18 cellular contexts compared by ENCODE assay signal in genomic region chr2:159300586-159300985, GRCh38. TPM values are rescaled to one million over a fixed set of nuclear protein-coding genes. Genes with fewer than 3 reads are reported as not detected.
A peak's percentile ranks its signal among the peaks of the same experiment; 100 is the strongest.
DNase-seq lines count a peak whose midpoint lies in the region; ATAC-seq, FAIRE-seq and TF ChIP-seq lines count a peak whose summit lies in the region.
"Had no signal": no experiment of that assay in that cellular context is flagged by ENCODE, and none has a peak within 500 bp of the region (broad histone marks: within the 10 kb centered on the region; RNA-seq: fewer than 3 reads in every experiment).

No MANE protein-coding gene starts in this region.

- no peak overlapping the region for H3K27ac Mint-ChIP-seq in MCF 10A (ENCODE audit: low read depth, unreplicated experiment)
- H3K27ac Mint-ChIP-seq: CD8-positive, alpha-beta memory T cell; HFFc6 had no signal

- no peaks in the 10 kb centered on the region for H3K27me3 Mint-ChIP-seq in MCF 10A (ENCODE audit: insufficient read depth, unreplicated experiment)

- BruUV-seq in mammary epithelial cell (replicated peaks; lab: Mats Ljungman, UMichigan): no TSS peak
- BruUV-seq in MCF 10A (replicated peaks; lab: Mats Ljungman, UMichigan): no TSS peak
- BruUV-seq in K562 (replicated peaks; lab: Mats Ljungman, UMichigan): no TSS peak

- in situ Hi-C loops in mammary epithelial cell (cut with MboI; ENCODE audit: low sequenced_read_pairs in 2 of 2) (no loop called here), K562 (cut with MboI) (no loop called here)

- WGBS in mammary epithelial cell (ENCODE audit: low coverage, missing lambda C conversion rate): 10% methylated on average over 3 of the region's 3 CpGs
- 7% methylated on average over 3 of the region's 3 CpGs for WGBS in K562 (ENCODE audit: insufficient coverage, low coverage, missing lambda C conversion rate)

- H3K36me3 ChIP-seq in mammary epithelial cell (ENCODE audit: insufficient read depth, low read length) (no peaks in the 10 kb centered on the region), K562 (ENCODE audit: control insufficient read depth, insufficient read depth, low read length) (no peaks in the 10 kb centered on the region)

- H3K79me2 ChIP-seq in mammary epithelial cell (ENCODE audit: insufficient read depth, low read length) (no peaks in the 10 kb centered on the region), K562 (ENCODE audit: control insufficient read depth, insufficient read depth, low read length) (no peaks in the 10 kb centered on the region)

- H3K4me1 ChIP-seq in mammary epithelial cell (ENCODE audit: insufficient read depth, low read length) (no peaks in the 10 kb centered on the region), K562 (replicated peaks in 1 of 2; ENCODE audit: control insufficient read depth in 2 of 2, insufficient read depth in 2 of 2, low read length in 2 of 2) (no peaks in the 10 kb centered on the region)

- H3K9ac ChIP-seq in mammary epithelial cell (ENCODE audit: insufficient read depth, low read length) (no peak overlapping the region), K562 (ENCODE audit: insufficient read depth in 1 of 2, low read depth in 2 of 2, low read length in 2 of 2) (no peak overlapping the region)

- H3K36me3 Mint-ChIP-seq in MCF 10A (ENCODE audit: insufficient read depth, unreplicated experiment): no peaks in the 10 kb centered on the region

- H3K27ac ChIP-seq in mammary epithelial cell (ENCODE audit: insufficient read depth, low read depth, low read length) (no peak overlapping the region), K562 (ENCODE audit: extremely low read depth, low read depth, low read length) (no peak overlapping the region)
- H3K27ac ChIP-seq: 22Rv1 had no signal

- FAIRE-seq in K562 (lab: Jason Lieb, UNC): no peak
- FAIRE-seq: GM12878, GM18507 had no signal

- ATAC-seq in K562: peak; percentile 56; the same call in 2 of the 3 replicates
- ATAC-seq: GM12878 had no signal

- intact Hi-C loops in mammary epithelial cell (cut with micrococcal nuclease) (no loop called here), MCF 10A (cut with micrococcal nuclease) (no loop called here), K562 (cut with micrococcal nuclease) (no loop called here)

- no peak overlapping the region for H3K4me3 Mint-ChIP-seq in MCF 10A (ENCODE audit: unreplicated experiment)
- H3K4me3 Mint-ChIP-seq: CD8-positive, alpha-beta memory T cell; HFFc6 had no signal

- H3K9me1 ChIP-seq in K562 (ENCODE audit: control insufficient read depth, insufficient read depth, low read length): no peaks in the 10 kb centered on the region

- peak overlapping the region; percentile 20 for H3K4me2 ChIP-seq in mammary epithelial cell (ENCODE audit: insufficient read depth, low read depth, low read length)
- H3K4me2 ChIP-seq in K562 (ENCODE audit: insufficient read depth, low read length): no peak overlapping the region

- no peaks in the 10 kb centered on the region for H3K4me1 Mint-ChIP-seq in MCF 10A (ENCODE audit: insufficient read depth, unreplicated experiment)
- H3K4me1 Mint-ChIP-seq: CD8-positive, alpha-beta memory T cell had no signal

- no peak for TF ChIP-seq RAD21 in K562 (CRISPR knock-in tag; conservative IDR thresholded peaks at IDR 0.05 in 1 of 2, IDR thresholded peaks at IDR 0.05 in 1 of 2)

- no peak for TF ChIP-seq EP300 in K562 (IDR thresholded peaks at IDR 0.05; ENCODE audit: low read length)

- POLR2A ChIA-PET in MCF 10A (lab: Yijun Ruan, JAX): interaction anchor here (1.5 to 2.6 kb wide), 2 partner anchors 10 to 14 kb away, joined by 4 to 11 read pairs; partner anchors contain the start of gene WDSUB1
- POLR2A ChIA-PET in K562 (lab: Yijun Ruan, JAX): interaction anchor here (1.0 kb wide), 1 partner anchor 13 kb away, joined by 3 read pairs; no protein-coding TSS in a partner anchor

- peaks cover 16% of the 10 kb centered on the region for H3K9me3 Mint-ChIP-seq in MCF 10A (ENCODE audit: unreplicated experiment)

- TF ChIP-seq POLR2A in K562 (conservative IDR thresholded peaks at IDR 0.05): no peak

- DNase-seq in mammary epithelial cell (peak; percentile 9), MCF 10A (ENCODE audit: unreplicated experiment) (no peak), K562 (ENCODE audit: extremely low read depth in 1 of 4, low spot score in 3 of 4) (no peak), mucosa of gallbladder (ENCODE audit: low spot score) (peak; percentile 54), medulla oblongata (ENCODE audit: extremely low spot score) (no peak), RKO (ENCODE audit: low spot score) (no peak), cerebellar nuclear complex (lab: John Stamatoyannopoulos, UW) (no peak), C1 segment of cervical spinal cord (lab: John Stamatoyannopoulos, UW) (no peak)
- DNase-seq: Caco-2; CD8-positive, alpha-beta memory T cell; DMS 273 treated with DMSO at 0.1 percent for 48 hours; GOT3; HCEC 1CT; HFFc6; KG1 had no signal

- H3K4me3 ChIP-seq in mammary epithelial cell (replicated peaks in 1 of 3; ENCODE audit: insufficient read depth in 1 of 3, low read depth in 2 of 3, low read length in 3 of 3): no peak overlapping the region
- H3K4me3 ChIP-seq in K562: no peak overlapping the region
- H3K4me3 ChIP-seq: GM12878 had no signal

- CTCF ChIA-PET in mammary epithelial cell (lab: Charles Lee; ENCODE audit: low non-redundant PET) (no interaction called here), MCF 10A (lab: Yijun Ruan, JAX) (interaction anchor here (0.5 kb wide), 1 partner anchor 13 kb away, joined by 3 read pairs; no protein-coding TSS in a partner anchor), K562 (lab: Yijun Ruan, JAX; ENCODE audit: low intra/inter-chr PET ratio) (no interaction called here)

- no peaks in the 10 kb centered on the region for H3K27me3 ChIP-seq in mammary epithelial cell (ENCODE audit: insufficient read depth, low read length)
- no peaks in the 10 kb centered on the region for H3K27me3 ChIP-seq in K562 (ENCODE audit: control insufficient read depth in 2 of 2, insufficient read depth in 2 of 2, low read length in 2 of 2)

- peak overlapping the region; percentile 64 for H2AFZ ChIP-seq in mammary epithelial cell (ENCODE audit: low read depth, low read length)
- H2AFZ ChIP-seq in K562 (ENCODE audit: low read depth, low read length): peak overlapping the region; percentile 49

- dilution Hi-C loops in mammary epithelial cell (cut with HindIII; ENCODE audit: low sequenced_read_pairs): no loop called here

- H3K9me3 ChIP-seq in mammary epithelial cell (replicated peaks; ENCODE audit: insufficient read depth, low read length) (no peaks in the 10 kb centered on the region), K562 (replicated peaks; ENCODE audit: control insufficient read depth, insufficient read depth, low read depth, low read length) (no peaks in the 10 kb centered on the region)
- H3K9me3 ChIP-seq: Caco-2 had no signal

- TF ChIP-seq CTCF in mammary epithelial cell (conservative IDR thresholded peaks at IDR 0.05 in 1 of 2, IDR thresholded peaks at IDR 0.05 in 1 of 2; ENCODE audit: extremely low read depth in 1 of 2, insufficient read depth in 1 of 2, low read depth in 1 of 2, low read length in 2 of 2): no peak
- TF ChIP-seq CTCF in MCF 10A (IDR thresholded peaks at IDR 0.05; ENCODE audit: unreplicated experiment): no peak
- no peak for TF ChIP-seq CTCF in K562 (IDR thresholded peaks at IDR 0.05 in 2 of 3, conservative IDR thresholded peaks at IDR 0.05 in 1 of 3; ENCODE audit: insufficient read depth in 2 of 3, low read depth in 1 of 3, low read length in 3 of 3)

- H4K20me1 ChIP-seq in mammary epithelial cell (ENCODE audit: insufficient read depth, low read length) (no peaks in the 10 kb centered on the region), K562 (replicated peaks; ENCODE audit: control insufficient read depth, insufficient read depth, low read length) (no peaks in the 10 kb centered on the region)

TF ChIP-seq in K562, 482 proteins besides CTCF, POLR2A, EP300 and RAD21:
- TF ChIP-seq ETV5 (CRISPR knock-in tag; IDR thresholded peaks at IDR 0.05; ENCODE audit: low read depth) (no peak), ZNF764 (CRISPR knock-in tag; IDR thresholded peaks at IDR 0.05; ENCODE audit: low read depth) (no peak), ZNF740 (CRISPR knock-in tag; IDR thresholded peaks at IDR 0.05) (no peak), ZNF740 (tag; IDR thresholded peaks at IDR 0.05) (no peak), ATF7 (IDR thresholded peaks at IDR 0.05) (no peak), KAT8 (IDR thresholded peaks at IDR 0.05; ENCODE audit: low read depth) (no peak), HDAC8 (tag; IDR thresholded peaks at IDR 0.05) (no peak), CCNT2 (IDR thresholded peaks at IDR 0.05; ENCODE audit: borderline replicate concordance, extremely low read depth, insufficient read length, low read depth, low read length) (no peak)

RNA-seq across cellular contexts. Expression of gene WDSUB1, which starts 14.1 kb away (rescaled TPM):
- total RNA-seq in mammary epithelial cell: 1 to 10 TPM; 5.3 to 7.2 TPM
- polyA plus RNA-seq in mammary epithelial cell: 2.8 TPM
- polyA minus RNA-seq in mammary epithelial cell: 5.8 TPM
- 6.5 and 7.3 TPM in 2 replicates for total RNA-seq in MCF 10A (2022)
- 19.6 and 26.3 TPM in 2 replicates for total RNA-seq in K562 (2011; cell fraction: chromatin; rRNA removed; ENCODE audit: low replicate concordance)
- total RNA-seq in K562 (2011; cell fraction: nucleolus; rRNA removed): 7.2 and 12.6 TPM in 2 replicates
- total RNA-seq in K562 (2011; cell fraction: nucleoplasm; rRNA removed): 10.6 and 11.9 TPM in 2 replicates
- 7.7 and 9.0 TPM in 2 replicates for total RNA-seq in K562 (2014; rRNA removed)
- 13.7 TPM in 2 replicates for total RNA-seq in K562 (2014; rRNA removed; fragmentation: Illumina TruSeq; extraction: Trizol)
- total RNA-seq in K562 (2015; rRNA removed; fragmentation: Illumina TruSeq; extraction: Trizol): 11.2 and 12.3 TPM in 2 replicates
- total RNA-seq in K562 (2021): 10.0 and 10.9 TPM in 2 replicates
- 9.4 and 10.0 TPM in 2 replicates for polyA plus RNA-seq in K562 (2011; rRNA removed)
- 4.2 and 6.7 TPM in 2 replicates for polyA plus RNA-seq in K562 (2011; cell fraction: cytosol; rRNA removed)
- polyA plus RNA-seq in K562 (2011; cell fraction: nucleus; rRNA removed): 12.5 and 14.2 TPM in 2 replicates
- 10.9 and 18.0 TPM in 2 replicates for polyA plus RNA-seq in K562 (2012)
- polyA plus RNA-seq in K562 (2014; fragmentation: Illumina TruSeq; extraction: Trizol): 10.0 and 11.1 TPM in 2 replicates
- polyA plus RNA-seq in K562 (2014; fragmentation: Nextera tagmentation; extraction: Ambion mirVana): 1 to 10 TPM; 5.2 to 6.3 TPM
- 8.5 and 12.3 TPM in 2 replicates for polyA plus RNA-seq in K562 (2014; rRNA removed)
- polyA minus RNA-seq in K562 (2011; rRNA and poly(A)+ RNA removed): 16.4 and 18.0 TPM in 2 replicates
- 8.0 and 8.3 TPM in 2 replicates for polyA minus RNA-seq in K562 (2011; cell fraction: cytosol; rRNA and poly(A)+ RNA removed)
- polyA minus RNA-seq in K562 (2011; cell fraction: nucleus; rRNA and poly(A)+ RNA removed): 11.3 and 18.9 TPM in 2 replicates
- 14.3 TPM for total RNA-seq in mucosa of gallbladder

Comparison
In these comparisons a context has a peak if more than half of its experiments do, and no peak if none do; other contexts are left out.
1. DNase-seq: peak in mammary epithelial cell (single experiment) and mucosa of gallbladder (single experiment); none in MCF 10A (single experiment), K562 (0 of 4), medulla oblongata (single experiment), RKO (single experiment), cerebellar nuclear complex (0 of 2) and C1 segment of cervical spinal cord (0 of 14).